35 cellular contexts compared by ENCODE assay signal in genomic region chr1:116089870-116090269, GRCh38. TPM values are rescaled to one million over a fixed set of nuclear protein-coding genes. Genes with fewer than 3 reads are reported as not detected.
"Had no signal": no experiment of that assay in that cellular context is flagged by ENCODE, and none has a peak within 500 bp of the region (broad histone marks: within the 10 kb centered on the region; RNA-seq: fewer than 3 reads in every experiment).

No MANE protein-coding gene starts in this region.

- FAIRE-seq: astrocyte, bronchial epithelial cell had no signal

- H3K27ac ChIP-seq: adrenal gland, ascending aorta, body of pancreas, brain microvascular endothelial cell, breast epithelium, cardiac muscle cell had no signal

- H3K4me1 ChIP-seq: adrenal gland, ascending aorta, body of pancreas, breast epithelium had no signal

- ATAC-seq: activated naive CD4-positive, alpha-beta T cell treated with anti-CD3 and anti-CD28 coated beads, Interleukin-2, amount 50 U/mL, for 72 hours; activated naive CD8-positive, alpha-beta T cell treated with anti-CD3 and anti-CD28 coated beads, Interleukin-2, amount 50 U/mL, for 24 hours; activated T-cell treated with anti-CD3 and anti-CD28 coated beads, Interleukin-2, amount 50 U/mL, for 4 hours; activated T-cell treated with anti-CD3 and anti-CD28 coated beads, Interleukin-2, amount 50 U/mL, for 72 hours; activated T-helper 17 cell treated with anti-CD3 and anti-CD28 coated beads, Interleukin-2, amount 50 U/mL, for 72 hours; body of pancreas had no signal

- H3K4me3 ChIP-seq: adrenal gland, ascending aorta, body of pancreas, breast epithelium, cardiac muscle cell had no signal

- H3K36me3 ChIP-seq: adrenal gland, ascending aorta, brain microvascular endothelial cell, breast epithelium, cardiac muscle cell had no signal

- DNase-seq: activated effector memory CD4-positive, alpha-beta T cell treated with anti-CD3 and anti-CD28 coated beads, Interleukin-2, amount 50 U/mL, for 16 hours; activated effector memory CD4-positive, alpha-beta T cell treated with Interleukin-2 at 50 U/mL for 16 hours; activated gamma-delta T cell; activated gamma-delta T cell treated with Interleukin-2 at 50 U/mL for 16 hours; activated naive CD4-positive, alpha-beta T cell; activated naive CD4-positive, alpha-beta T cell treated with anti-CD3 and anti-CD28 coated beads for 36 hours; activated naive CD4-positive, alpha-beta T cell treated with anti-CD3 and anti-CD28 coated beads, Interleukin-2, amount 10 ng/mL, durations not matched to agents 7 days and 5 days; activated naive CD4-positive, alpha-beta T cell treated with anti-CD3 and anti-CD28 coated beads, Interleukin-2, amount 50 U/mL, for 16 hours; activated naive CD4-positive, alpha-beta T cell treated with Interleukin-2 at 50 U/mL for 16 hours; activated naive CD8-positive, alpha-beta T cell treated with anti-CD3 and anti-CD28 coated beads for 36 hours; activated naive CD8-positive, alpha-beta T cell treated with anti-CD3 and anti-CD28 coated beads, Interleukin-2, amount 10 ng/mL, durations not matched to agents 7 days and 5 days; activated naive CD8-positive, alpha-beta T cell treated with anti-CD3 and anti-CD28 coated beads, Interleukin-2, amount 50 U/mL, for 24 hours; activated T-cell treated with anti-CD3 and anti-CD28 coated beads, Interleukin-2, amount 50 U/mL, for 24 hours; activated T-cell treated with anti-CD3 and anti-CD28 coated beads, Interleukin-2, amount 50 U/mL, for 4 hours; activated T-cell treated with anti-CD3 and anti-CD28 coated beads, Interleukin-2, amount 50 U/mL, for 48 hours; activated T-cell treated with anti-CD3 and anti-CD28 coated beads, Interleukin-2, amount 50 U/mL, for 72 hours; adrenal gland; amniotic stem cell; amygdala; anterior cingulate cortex; body of pancreas; brain microvascular endothelial cell; caudate nucleus; central memory CD4-positive, alpha-beta T cell; cerebellar nuclear complex had no signal

- H3K27me3 ChIP-seq: adrenal gland, ascending aorta, body of pancreas, brain microvascular endothelial cell, breast epithelium, cardiac muscle cell had no signal

RNA-seq across cellular contexts. Expression of gene MAB21L3, which starts 21.3 kb away (rescaled TPM):
- total RNA-seq: activated naive CD4-positive, alpha-beta T cell treated with anti-CD3 and anti-CD28 coated beads for 36 hours; activated naive CD4-positive, alpha-beta T cell treated with anti-CD3 and anti-CD28 coated beads, Interleukin-2, amount 50 U/mL, for 72 hours; activated naive CD8-positive, alpha-beta T cell treated with anti-CD3 and anti-CD28 coated beads, Interleukin-2, amount 10 ng/mL, durations not matched to agents 7 days and 5 days; activated T-cell treated with anti-CD3 and anti-CD28 coated beads, Interleukin-2, amount 50 U/mL, for 4 hours; activated T-helper 1 cell treated with anti-CD3 and anti-CD28 coated beads, Interleukin-12 subunit alpha, Interleukin-12 subunit beta, Interleukin-2, Interleukin-4 antibody, amounts not matched to agents 30 ng/mL and 10 ng/mL and 1 ng/mL, durations not matched to agents 14 hours and 24 hours and 36 hours; activated T-helper 17 cell treated with anti-CD3 and anti-CD28 coated beads, Interleukin-2, amount 50 U/mL, for 72 hours; activated T-helper 2 cell treated with anti-CD3 and anti-CD28 coated beads, Interferon-gamma antibody, Interleukin-2, Interleukin-4, amounts not matched to agents 10 μg/mL and 5 μg/mL and 100 μg/mL, durations not matched to agents 14 hours and 24 hours and 36 hours; ascending aorta; body of pancreas; cardiac septum had no signal
